11 cellular contexts compared by ENCODE assay signal in the genomic region with DNA sequence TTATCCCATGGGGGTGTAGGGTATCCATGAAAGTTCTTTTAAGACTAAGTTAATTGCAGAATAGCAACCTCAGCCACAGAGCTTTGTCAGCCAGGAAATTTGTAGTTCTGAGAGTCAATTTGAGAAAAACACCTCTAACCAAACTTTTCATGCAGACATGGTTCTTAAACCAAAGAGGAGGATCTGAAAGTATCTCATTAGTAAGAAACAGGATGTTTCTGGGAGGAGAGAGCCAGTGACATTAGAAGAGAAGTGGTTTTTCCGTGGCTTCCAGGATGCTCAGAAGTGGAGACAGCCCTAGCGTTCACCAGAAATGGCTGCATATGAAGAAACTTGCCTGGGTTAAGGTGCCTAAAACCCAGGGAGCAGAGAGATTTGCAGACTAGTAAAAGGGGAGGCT. TPM values are rescaled to one million over a fixed set of nuclear protein-coding genes. Genes with fewer than 3 reads are reported as not detected.
A peak's percentile ranks its signal among the peaks of the same experiment; 100 is the strongest.
DNase-seq lines count a peak whose midpoint lies in the region; ATAC-seq and TF ChIP-seq lines count a peak whose summit lies in the region.
"Had no signal": no experiment of that assay in that cellular context is flagged by ENCODE, and none has a peak within 500 bp of the region (broad histone marks: within the 10 kb centered on the region; RNA-seq: fewer than 3 reads in every experiment).

No MANE protein-coding gene starts in this region.

- no peak overlapping the region for H3K4me3 ChIP-seq in Jurkat, Clone E6-1 (ENCODE audit: low read length)
- H3K4me3 ChIP-seq in Caco-2 (ENCODE audit: low read depth, low read length) = no peak overlapping the region
- H3K4me3 ChIP-seq: breast epithelium had no signal

- H3K27me3 ChIP-seq in Caco-2 (replicated peaks; ENCODE audit: control insufficient read depth, insufficient read depth, low read length) = no peaks in the 10 kb centered on the region
- H3K27me3 ChIP-seq: breast epithelium had no signal

- H3K4me1 Mint-ChIP-seq in central memory CD8-positive, alpha-beta T cell = peaks cover 36% of the 10 kb centered on the region
- H3K4me1 Mint-ChIP-seq in Caco-2 (ENCODE audit: low read depth, unreplicated experiment) = no peaks in the 10 kb centered on the region

- POLR2A ChIA-PET in Caco-2 (lab: Charles Lee) = no interaction called here

- no peaks in the 10 kb centered on the region for H3K9me3 ChIP-seq in Caco-2
- H3K9me3 ChIP-seq: breast epithelium had no signal

- H3K4me1 ChIP-seq in Caco-2 = no peaks in the 10 kb centered on the region
- H3K4me1 ChIP-seq: breast epithelium had no signal

- CTCF ChIA-PET in Caco-2 (lab: Charles Lee) = no interaction called here

- no peaks in the 10 kb centered on the region for H3K36me3 Mint-ChIP-seq in central memory CD8-positive, alpha-beta T cell (ENCODE audit: insufficient read depth)
- no peaks in the 10 kb centered on the region for H3K36me3 Mint-ChIP-seq in Caco-2 (ENCODE audit: insufficient read depth, unreplicated experiment)

- no TSS peak for BruUV-seq in Caco-2 (replicated peaks; lab: Mats Ljungman, UMichigan)

- intact Hi-C loops in Caco-2 (cut with micrococcal nuclease; ENCODE audit: unreplicated experiment) = loop anchor here (5.0 kb wide), 1 partner anchor 63 kb away; no protein-coding TSS in a partner anchor

- no peaks in the 10 kb centered on the region for H3K36me3 ChIP-seq in Caco-2 (ENCODE audit: control insufficient read depth, insufficient read depth, low read length)
- H3K36me3 ChIP-seq: breast epithelium had no signal

- TF ChIP-seq CTCF in Caco-2 (IDR thresholded peaks at IDR 0.05; ENCODE audit: insufficient read depth in 1 of 2, low read depth in 1 of 2, low read length in 1 of 2, severe bottlenecking in 1 of 2, unreplicated experiment in 1 of 2) = no peak

- peak overlapping the region; percentile 26 for H3K4me3 Mint-ChIP-seq in central memory CD8-positive, alpha-beta T cell
- no peak overlapping the region for H3K4me3 Mint-ChIP-seq in Caco-2 (ENCODE audit: unreplicated experiment)

- no peaks in the 10 kb centered on the region for H3K27me3 Mint-ChIP-seq in central memory CD8-positive, alpha-beta T cell
- H3K27me3 Mint-ChIP-seq in Caco-2 (ENCODE audit: insufficient read depth, unreplicated experiment) = peaks cover 7% of the 10 kb centered on the region

- peak overlapping the region; percentile 5 for H3K27ac Mint-ChIP-seq in central memory CD8-positive, alpha-beta T cell (ENCODE audit: low read depth)
- no peak overlapping the region for H3K27ac Mint-ChIP-seq in Caco-2 (ENCODE audit: unreplicated experiment)

- DNase-seq in Jurkat, Clone E6-1 (ENCODE audit: low read depth, low spot score) = peak; percentile 61
- no peak for DNase-seq in central memory CD8-positive, alpha-beta T cell (ENCODE audit: low spot score in 2 of 2)
- no peak for DNase-seq in AG08395 (ENCODE audit: low spot score)
- DNase-seq in SHP77 (lab: John Stamatoyannopoulos, UW) = no peak
- DNase-seq in NCI-H1436 treated with DMSO at 0.1 percent for 48 hours (lab: John Stamatoyannopoulos, UW) = no peak
- no peak for DNase-seq in Caco-2
- DNase-seq: small intestine had no signal

- H3K9me3 Mint-ChIP-seq in central memory CD8-positive, alpha-beta T cell = no peaks in the 10 kb centered on the region
- H3K9me3 Mint-ChIP-seq in Caco-2 (ENCODE audit: unreplicated experiment) = no peaks in the 10 kb centered on the region

- ATAC-seq in GM18508 (IDR thresholded peaks at IDR 0.05; ENCODE audit: insufficient read depth, unreplicated experiment) = peak; percentile 44
- ATAC-seq in GM21447 (IDR thresholded peaks at IDR 0.05; ENCODE audit: unreplicated experiment) = peak; percentile 78
- peak; percentile 20 for ATAC-seq in central memory CD8-positive, alpha-beta T cell (replicated peaks; ENCODE audit: extremely low read depth, poor library complexity, severe bottlenecking)

RNA-seq across cellular contexts. Expression of gene GNAO1, which starts 7.9 kb away (rescaled TPM):
- 8.8 TPM for polyA plus RNA-seq in Jurkat, Clone E6-1 (2012; ENCODE audit: insufficient read depth, insufficient read length)
- 1.9 and 3.2 TPM in 2 replicates for total RNA-seq in Caco-2 (2022)
- total RNA-seq: lung microvascular endothelial cell had no signal

Comparison
In these comparisons a context has a peak if more than half of its experiments do, and no peak if none do; other contexts are left out.
1. ATAC-seq: peak in every context shown above with its lines; median percentile 78 in GM21447; 44 in GM18508; 20 in central memory CD8-positive, alpha-beta T cell.